8 cellular contexts compared by ENCODE assay signal in genomic region chr9:121550569-121551512, GRCh38. TPM values are rescaled to one million over a fixed set of nuclear protein-coding genes. Genes with fewer than 3 reads are reported as not detected.
DNase-seq lines count a peak whose midpoint lies in the region; ATAC-seq and TF ChIP-seq lines count a peak whose summit lies in the region.

No MANE protein-coding gene starts in this region.

- TF ChIP-seq CTCF in NB4 (IDR thresholded peaks at IDR 0.05; ENCODE audit: low read depth, low read length) (peak; percentile 67), left ventricle myocardium inferior (IDR thresholded peaks at IDR 0.05; ENCODE audit: borderline replicate concordance) (peak; percentile 97), psoas muscle (IDR thresholded peaks at IDR 0.05) (peak; percentile 98)

- H3K4me2 ChIP-seq in BLaER1 treated with 17β-estradiol and CSF1 and Interleukin-3, amounts not matched to agents 10 nM and 100 nM = peak overlapping the region; percentile 71 to 98 (median 87)

- H3K4me3 Mint-ChIP-seq in T-cell = peak overlapping the region in 1 of 3 donors; percentile 37
- H3K4me3 Mint-ChIP-seq in activated naive CD8-positive, alpha-beta T cell treated with anti-CD3 and anti-CD28 coated beads, Interleukin-2, amount 50 U/mL, for 24 hours = no peak overlapping the region

- H3K9ac ChIP-seq in BLaER1 treated with 17β-estradiol and CSF1 and Interleukin-3, amounts not matched to agents 10 nM and 100 nM = peak overlapping the region in 10 of 11 experiments; percentile 14 to 63 (median 46); a peak in 12 of 22 replicates

- no peak for TF ChIP-seq POLR2A in NB4 (IDR thresholded peaks at IDR 0.05; ENCODE audit: extremely low read depth, insufficient read length)

- H4K20me1 ChIP-seq in BLaER1 treated with 17β-estradiol and CSF1 and Interleukin-3, amounts not matched to agents 10 nM and 100 nM = peaks cover 0 to 17% (median 0%) of the 10 kb centered on the region in 11 experiments; a peak in 2 of 22 replicates

- peaks cover 35 to 65% (median 58%) of the 10 kb centered on the region in 10 experiments for H3K4me1 ChIP-seq in BLaER1 treated with 17β-estradiol and CSF1 and Interleukin-3, amounts not matched to agents 10 nM and 100 nM
- peaks cover 19% of the 10 kb centered on the region for H3K4me1 ChIP-seq in left ventricle myocardium inferior
- peaks cover 17% of the 10 kb centered on the region for H3K4me1 ChIP-seq in psoas muscle
- no peaks in the 10 kb centered on the region for H3K4me1 ChIP-seq in urinary bladder (ENCODE audit: insufficient read depth)

- H3K27me3 ChIP-seq in BLaER1 treated with 17β-estradiol and CSF1 and Interleukin-3, amounts not matched to agents 10 nM and 100 nM = no peaks in the 10 kb centered on the region
- no peaks in the 10 kb centered on the region for H3K27me3 ChIP-seq in left ventricle myocardium inferior (ENCODE audit: low read depth)
- H3K27me3 ChIP-seq in psoas muscle (ENCODE audit: insufficient read depth in 3 of 3, low read length in 2 of 3) = no peaks in the 10 kb centered on the region

- DNase-seq in NB4 (ENCODE audit: low read depth) (peak; percentile 78), T-cell (peak; percentile 34 to 74 (median 64)), left ventricle myocardium inferior (peak; percentile 79), psoas muscle (peak; percentile 83 to 92)
- DNase-seq in activated naive CD8-positive, alpha-beta T cell treated with anti-CD3 and anti-CD28 coated beads, Interleukin-2, amount 50 U/mL, for 24 hours = peak; percentile 83

- 20 to 24% (median 21%) methylated on average over 36 to 40 of the region's 40 CpGs for WGBS in psoas muscle, 3 donors
- 22% methylated on average over 40 of the region's 40 CpGs for WGBS in urinary bladder

- ATAC-seq in GM21515 (IDR thresholded peaks at IDR 0.05; ENCODE audit: unreplicated experiment) (peak; percentile 55), T-cell (replicated peaks in 1 of 4) (peak; percentile 70 to 82 (median 78)), psoas muscle (peak; percentile 74 to 83 (median 80))
- peak; percentile 76 for ATAC-seq in activated naive CD8-positive, alpha-beta T cell treated with anti-CD3 and anti-CD28 coated beads, Interleukin-2, amount 50 U/mL, for 24 hours

- POLR2A ChIA-PET in T-cell (lab: Charles Lee) = no interaction called here

- intact Hi-C loops in left ventricle myocardium inferior (cut with micrococcal nuclease) (loop anchor here (10.0 kb wide), 2 partner anchors 64 to 144 kb away; no protein-coding TSS in a partner anchor), psoas muscle (cut with DNase I) (loop anchor here in 1 of 2 donors (1.0 to 5.0 kb wide), 3 partner anchors 46 to 441 kb away; no protein-coding TSS in a partner anchor)

- H3K36me3 Mint-ChIP-seq in T-cell = no peaks in the 10 kb centered on the region
- H3K36me3 Mint-ChIP-seq in activated naive CD8-positive, alpha-beta T cell treated with anti-CD3 and anti-CD28 coated beads, Interleukin-2, amount 50 U/mL, for 24 hours (ENCODE audit: low read depth) = no peaks in the 10 kb centered on the region

- CTCF ChIA-PET in T-cell (lab: Charles Lee) = no interaction called here

- peaks cover 35 to 53% of the 10 kb centered on the region in 2 donors for H3K27me3 Mint-ChIP-seq in T-cell
- peaks cover 43% of the 10 kb centered on the region for H3K27me3 Mint-ChIP-seq in activated naive CD8-positive, alpha-beta T cell treated with anti-CD3 and anti-CD28 coated beads, Interleukin-2, amount 50 U/mL, for 24 hours

- H3K4me3 ChIP-seq in BLaER1 treated with 17β-estradiol and CSF1 and Interleukin-3, amounts not matched to agents 10 nM and 100 nM = peak overlapping the region in 6 of 10 experiments; percentile 35 to 64 (median 44); a peak in 12 of 20 replicates
- H3K4me3 ChIP-seq in NB4 (ENCODE audit: low read depth, low read length) = no peak overlapping the region
- H3K4me3 ChIP-seq in left ventricle myocardium inferior = peak overlapping the region; percentile 63
- peak overlapping the region; percentile 52 for H3K4me3 ChIP-seq in psoas muscle
- H3K4me3 ChIP-seq in urinary bladder (ENCODE audit: low read depth, low read length) = peak overlapping the region; percentile 6

- peaks cover 0 to 8% (median 5%) of the 10 kb centered on the region in 3 donors for H3K4me1 Mint-ChIP-seq in T-cell
- H3K4me1 Mint-ChIP-seq in activated naive CD8-positive, alpha-beta T cell treated with anti-CD3 and anti-CD28 coated beads, Interleukin-2, amount 50 U/mL, for 24 hours = peaks cover 3% of the 10 kb centered on the region

- no peaks in the 10 kb centered on the region for H3K36me3 ChIP-seq in BLaER1 treated with 17β-estradiol and CSF1 and Interleukin-3, amounts not matched to agents 10 nM and 100 nM
- no peaks in the 10 kb centered on the region for H3K36me3 ChIP-seq in left ventricle myocardium inferior
- H3K36me3 ChIP-seq in psoas muscle (ENCODE audit: insufficient read depth in 1 of 2, low read depth in 1 of 2) = no peaks in the 10 kb centered on the region
- no peaks in the 10 kb centered on the region for H3K36me3 ChIP-seq in urinary bladder (ENCODE audit: insufficient read depth)

- H3K9me3 ChIP-seq in BLaER1 treated with 17β-estradiol and CSF1 and Interleukin-3, amounts not matched to agents 10 nM and 100 nM (replicated peaks in 1 of 11) = no peaks in the 10 kb centered on the region
- no peaks in the 10 kb centered on the region for H3K9me3 ChIP-seq in left ventricle myocardium inferior (replicated peaks)
- no peaks in the 10 kb centered on the region for H3K9me3 ChIP-seq in psoas muscle

- no peak overlapping the region for H3K27ac Mint-ChIP-seq in T-cell
- no peak overlapping the region for H3K27ac Mint-ChIP-seq in activated naive CD8-positive, alpha-beta T cell treated with anti-CD3 and anti-CD28 coated beads, Interleukin-2, amount 50 U/mL, for 24 hours

- H3K9me3 Mint-ChIP-seq in T-cell = no peaks in the 10 kb centered on the region
- H3K9me3 Mint-ChIP-seq in activated naive CD8-positive, alpha-beta T cell treated with anti-CD3 and anti-CD28 coated beads, Interleukin-2, amount 50 U/mL, for 24 hours = no peaks in the 10 kb centered on the region

- H3K27ac ChIP-seq in BLaER1 treated with 17β-estradiol and CSF1 and Interleukin-3, amounts not matched to agents 10 nM and 100 nM = no peak overlapping the region; a peak in 1 of 22 replicates
- H3K27ac ChIP-seq in left ventricle myocardium inferior (replicated peaks) (peak overlapping the region; percentile 14), psoas muscle (peak overlapping the region; percentile 44), urinary bladder (ENCODE audit: low read depth) (no peak overlapping the region)

RNA-seq across cellular contexts. Expression of gene GGTA1, which starts 51.2 kb away (rescaled TPM):
- not detected for total RNA-seq in T-cell
- 34.1 TPM for total RNA-seq in left ventricle myocardium inferior
- 1 to 10 TPM in 3 of 4 donors, under 1 TPM in 1; 0.50 to 7.0 (median 2.5) TPM for total RNA-seq in psoas muscle
- polyA plus RNA-seq in psoas muscle = 1 to 10 TPM; 1.1 to 3.9 (median 1.6) TPM
- total RNA-seq in urinary bladder = 10.2 TPM
- 5.1 TPM for polyA plus RNA-seq in urinary bladder

Comparison
In these comparisons a context has a peak if more than half of its experiments do, and no peak if none do; other contexts are left out.
1. H3K27ac ChIP-seq: peak in left ventricle myocardium inferior (single experiment) and psoas muscle (single experiment); none in BLaER1 treated with 17β-estradiol and CSF1 and Interleukin-3, amounts not matched to agents 10 nM and 100 nM (0 of 11) and urinary bladder (single experiment).
2. Peak in every context shown above with its lines, with median percentiles within 50 percentile points of each other: ATAC-seq, DNase-seq and CTCF ChIP-seq.